Comparison of ENCODE assay signal across 22 cellular contexts in the genomic region with DNA sequence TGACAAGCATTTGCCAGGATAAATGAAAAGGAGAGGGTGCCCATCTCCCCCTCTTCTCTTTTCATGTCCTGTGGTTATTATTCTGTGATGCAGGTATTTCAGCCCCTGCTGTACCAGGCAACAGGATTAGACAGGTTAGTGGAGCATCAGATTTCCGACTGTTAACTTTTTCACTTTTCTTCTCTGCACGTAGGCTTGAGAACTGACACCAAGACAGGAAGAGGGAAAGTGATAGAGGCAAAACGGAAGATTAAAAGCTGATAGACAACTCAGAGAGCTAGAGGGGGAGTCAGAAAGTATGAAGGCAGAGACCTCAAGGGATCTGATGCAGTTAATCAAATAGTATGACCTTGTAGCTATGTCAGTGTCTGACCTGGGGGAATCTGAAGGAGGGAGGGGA.
A peak's percentile ranks its signal among the peaks of the same experiment; 100 is the strongest.
DNase-seq lines count a peak whose midpoint lies in the region; ATAC-seq, FAIRE-seq and TF ChIP-seq lines count a peak whose summit lies in the region.
"Had no signal": no experiment of that assay in that cellular context is flagged by ENCODE, and none has a peak within 500 bp of the region (broad histone marks: within the 10 kb centered on the region; RNA-seq: fewer than 3 reads in every experiment).

No MANE protein-coding gene starts in this region.

- TF ChIP-seq CTCF in A549 (IDR thresholded peaks at IDR 0.05) (no peak), bronchial epithelial cell (IDR thresholded peaks at IDR 0.05; ENCODE audit: insufficient read depth, low read length, severe bottlenecking) (no peak), stomach (IDR thresholded peaks at IDR 0.05) (no peak)

- POLR2A ChIA-PET in A549 (lab: Yijun Ruan, JAX) = no interaction called here

- no peak for DNase-seq in A549 (ENCODE audit: low read depth in 1 of 2, low spot score in 1 of 2)
- DNase-seq in Jurkat, Clone E6-1 (ENCODE audit: low read depth, low spot score) = peak; percentile 57
- DNase-seq in bronchial epithelial cell (ENCODE audit: low read depth) = peak; percentile 13
- no peak for DNase-seq in left lobe of liver (ENCODE audit: low spot score)
- no peak for DNase-seq in stomach
- DNase-seq: ACHN; BE2C; C1 segment of cervical spinal cord; CD4-positive, alpha-beta memory T cell; CD4-positive, CD25-positive, alpha-beta regulatory T cell; CD8-positive, alpha-beta memory T cell; COR-L47; DMS 273 treated with DMSO at 0.1 percent for 48 hours; DMS153; DMS79 treated with DMSO at 0.1 percent for 48 hours; GF-D8 had no signal

- no peak for ATAC-seq in A549
- ATAC-seq in left lobe of liver = no peak
- no peak for ATAC-seq in HG03442 (IDR thresholded peaks at IDR 0.05; ENCODE audit: unreplicated experiment)

- CTCF ChIA-PET in A549 (lab: Yijun Ruan, JAX) = interaction anchor here (1.3 kb wide), 2 partner anchors 11 to 13 kb away, joined by 3 read pairs; no protein-coding TSS in a partner anchor

- FAIRE-seq in A549 (lab: Jason Lieb, UNC) = peak; percentile 32
- FAIRE-seq in bronchial epithelial cell (lab: Jason Lieb, UNC) = no peak
- FAIRE-seq: G401.6, GM12891, GM19239 had no signal

- WGBS in A549 (ENCODE audit: missing lambda C conversion rate) = 76% methylated on average over 3 of the region's 3 CpGs
- WGBS in stomach, 5 donors = 83 to 91% (median 89%) methylated on average over 3 of the region's 3 CpGs

- H3K4me3 ChIP-seq in A549 (no peak overlapping the region), bronchial epithelial cell (ENCODE audit: low read depth, low read length) (no peak overlapping the region), stomach (no peak overlapping the region)
- no peak overlapping the region for H3K4me3 ChIP-seq in Jurkat, Clone E6-1 (ENCODE audit: low read length)
- H3K4me3 ChIP-seq: BLaER1 had no signal

- TF ChIP-seq POLR2A in A549 (IDR thresholded peaks at IDR 0.05; ENCODE audit: low read length) (no peak), stomach (IDR thresholded peaks at IDR 0.05) (no peak)

- intact Hi-C loops in stomach (cut with DNase I; ENCODE audit: low total_unique reads) = no loop called here

- H3K27ac ChIP-seq in A549 (no peak overlapping the region), stomach (no peak overlapping the region)
- H3K27ac ChIP-seq: 22Rv1, BLaER1 had no signal

- H3K9me3 ChIP-seq in A549 = no peaks in the 10 kb centered on the region
- no peaks in the 10 kb centered on the region for H3K9me3 ChIP-seq in stomach
- H3K9me3 ChIP-seq: BE2C, BLaER1 had no signal

- H3K27me3 ChIP-seq in bronchial epithelial cell (ENCODE audit: control insufficient read depth, insufficient read depth, low read length) = no peaks in the 10 kb centered on the region
- no peaks in the 10 kb centered on the region for H3K27me3 ChIP-seq in stomach
- H3K27me3 ChIP-seq: BE2C, BLaER1 had no signal

- H3K4me1 ChIP-seq in A549 = no peaks in the 10 kb centered on the region
- no peaks in the 10 kb centered on the region for H3K4me1 ChIP-seq in stomach
- H3K4me1 ChIP-seq: BE2C, BLaER1 had no signal

- TF ChIP-seq EP300 in A549 (IDR thresholded peaks at IDR 0.05) = no peak
- no peak for TF ChIP-seq EP300 in stomach (IDR thresholded peaks at IDR 0.05)

- no peaks in the 10 kb centered on the region for H3K36me3 ChIP-seq in bronchial epithelial cell (ENCODE audit: control insufficient read depth, insufficient read depth, low read length)
- H3K36me3 ChIP-seq in stomach = no peaks in the 10 kb centered on the region
- H3K36me3 ChIP-seq: BE2C, BLaER1 had no signal

- H3K4me2 ChIP-seq in A549 = no peak overlapping the region
- H3K4me2 ChIP-seq: BLaER1 had no signal

- no peak for TF ChIP-seq RAD21 in A549 (conservative IDR thresholded peaks at IDR 0.05 in 1 of 2, IDR thresholded peaks at IDR 0.05 in 1 of 2)

TF ChIP-seq in A549, 52 proteins besides CTCF, POLR2A, EP300 and RAD21:
- TF ChIP-seq TFCP2L1 (CRISPR knock-in tag; IDR thresholded peaks at IDR 0.05) (no peak), HOXB13 (CRISPR knock-in tag; IDR thresholded peaks at IDR 0.05; ENCODE audit: low read depth) (no peak), RCOR1 (IDR thresholded peaks at IDR 0.05; ENCODE audit: low read depth, low read length) (no peak), MAFK (IDR thresholded peaks at IDR 0.05; ENCODE audit: partially characterized antibody) (no peak), MYC (IDR thresholded peaks at IDR 0.05; ENCODE audit: borderline replicate concordance, low read length) (no peak), RFX5 (IDR thresholded peaks at IDR 0.05) (no peak), TP53 (CRISPR knock-in tag; IDR thresholded peaks at IDR 0.05) (no peak), ESRRA (IDR thresholded peaks at IDR 0.05; ENCODE audit: borderline replicate concordance, low read length) (no peak), POLR2AphosphoS2 (conservative IDR thresholded peaks at IDR 0.05; ENCODE audit: low read length) (no peak)
- TF ChIP-seq, protein P1, sequence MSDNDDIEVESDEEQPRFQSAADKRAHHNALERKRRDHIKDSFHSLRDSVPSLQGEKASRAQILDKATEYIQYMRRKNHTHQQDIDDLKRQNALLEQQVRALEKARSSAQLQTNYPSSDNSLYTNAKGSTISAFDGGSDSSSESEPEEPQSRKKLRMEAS (IDR thresholded peaks at IDR 0.05) = no peak

Comparison
In these comparisons a context has a peak if more than half of its experiments do, and no peak if none do; other contexts are left out.
1. DNase-seq: peak in Jurkat, Clone E6-1 (single experiment) and bronchial epithelial cell (single experiment); none in A549 (0 of 2), left lobe of liver (single experiment) and stomach (single experiment).